Comparison of ENCODE assay signal across 22 cellular contexts in genomic region chr3:172132721-172133311, GRCh38.
A peak's percentile ranks its signal among the peaks of the same experiment; 100 is the strongest.
DNase-seq lines count a peak whose midpoint lies in the region; ATAC-seq, FAIRE-seq and TF ChIP-seq lines count a peak whose summit lies in the region.
"Had no signal": no experiment of that assay in that cellular context is flagged by ENCODE, and none has a peak within 500 bp of the region (broad histone marks: within the 10 kb centered on the region; RNA-seq: fewer than 3 reads in every experiment).

No MANE protein-coding gene starts in this region.

- RAD21 ChIA-PET in GM12878 (lab: Charles Lee; ENCODE audit: unreplicated experiment) = interaction anchor here (1.2 to 7.9 kb wide), 11 partner anchors 9 to 200 kb away, joined by 3 to 71 read pairs (median 6); no protein-coding TSS in a partner anchor

- SMC1A ChIA-PET in GM12878 (lab: Charles Lee; ENCODE audit: uncharacterized antibody, unreplicated experiment) = interaction anchor here (0.6 to 16.7 kb wide), 11 partner anchors 7 to 1150 kb away, joined by 3 to 254 read pairs (median 12); no protein-coding TSS in a partner anchor

- H3K9ac ChIP-seq in GM23248 (no peak overlapping the region), GM12878 (ENCODE audit: control insufficient read depth, insufficient read depth, low read length) (no peak overlapping the region)

- H3K4me2 ChIP-seq in GM23248 (ENCODE audit: unreplicated experiment) (no peak overlapping the region), GM12878 (ENCODE audit: control insufficient read depth, insufficient read depth) (peak overlapping the region; percentile 41; the same call in 1 of the 2 replicates)

- H3K36me3 ChIP-seq in GM23248 (ENCODE audit: low read depth) = peaks cover 7% of the 10 kb centered on the region; the same call in 1 of the 2 replicates
- no peaks in the 10 kb centered on the region; a peak in 1 of 4 replicates for H3K36me3 ChIP-seq in GM12878 (ENCODE audit: control insufficient read depth in 2 of 2, insufficient read depth in 2 of 2, low read length in 1 of 2)
- no peaks in the 10 kb centered on the region for H3K36me3 ChIP-seq in neutrophil
- H3K36me3 ChIP-seq: Peyer's patch had no signal

- intact Hi-C loops in GM12878 (cut with micrococcal nuclease; ENCODE audit: unreplicated experiment) (loop anchor here (1.0 to 5.0 kb wide), 4 partner anchors 16 to 91 kb away; no protein-coding TSS in a partner anchor), dorsolateral prefrontal cortex (cut with DNase I) (no loop called here)

- no peaks in the 10 kb centered on the region for H3K27me3 ChIP-seq in GM23248 (replicated peaks; ENCODE audit: insufficient read depth)
- no peaks in the 10 kb centered on the region for H3K27me3 ChIP-seq in GM12878 (replicated peaks in 1 of 2; ENCODE audit: control insufficient read depth in 2 of 2, insufficient read depth in 2 of 2, low read length in 1 of 2)
- H3K27me3 ChIP-seq in neutrophil = no peaks in the 10 kb centered on the region
- H3K27me3 ChIP-seq in dorsolateral prefrontal cortex = no peaks in the 10 kb centered on the region
- H3K27me3 ChIP-seq: brain microvascular endothelial cell, MG63, Peyer's patch had no signal

- ATAC-seq in GM12878 (peak; percentile 62), HG03159 (IDR thresholded peaks at IDR 0.05; ENCODE audit: unreplicated experiment) (no peak)

- no peak for TF ChIP-seq POLR2A in GM12878 (IDR thresholded peaks at IDR 0.05; ENCODE audit: low read depth, low read length)

- in situ Hi-C loops in GM23248 (cut with MboI) = no loop called here
- in situ Hi-C loops in GM12878 (cut with MboI) = no loop called here

- POLR2A ChIA-PET in GM12878 (lab: Charles Lee) = interaction anchor here (0.6 to 1.1 kb wide), 4 partner anchors 13 to 183 kb away, joined by 3 to 4 read pairs (median 4); no protein-coding TSS in a partner anchor

- H3K27ac ChIP-seq in C4-2B (peak overlapping the region; percentile 53), GM23248 (0 out of 2 replicates have a peak overlapping the region, but pooled peaks have one; percentile 3), GM12878 (ENCODE audit: control insufficient read depth, insufficient read depth) (peak overlapping the region; percentile 67), neutrophil (peak overlapping the region; percentile 95), dorsolateral prefrontal cortex (no peak overlapping the region)
- H3K27ac ChIP-seq: epithelial cell of prostate had no signal

- H3K9me3 ChIP-seq in GM23248 (ENCODE audit: low read depth) = no peaks in the 10 kb centered on the region
- H3K9me3 ChIP-seq in GM12878 (replicated peaks; ENCODE audit: control insufficient read depth, insufficient read depth, low read length) = no peaks in the 10 kb centered on the region; the same call in 2 of the 3 replicates
- H3K9me3 ChIP-seq in neutrophil = no peaks in the 10 kb centered on the region
- H3K9me3 ChIP-seq: MG63, Peyer's patch had no signal

- no peaks in the 10 kb centered on the region for H3K9me2 ChIP-seq in GM23248 (ENCODE audit: insufficient read depth)

- peak; percentile 1; the same call in 1 of the 2 replicates for TF ChIP-seq RAD21 in GM12878 (IDR thresholded peaks at IDR 0.05; ENCODE audit: insufficient read depth, low read depth, low read length)

- H4K20me1 ChIP-seq in GM23248 (ENCODE audit: insufficient read depth) (no peaks in the 10 kb centered on the region), GM12878 (ENCODE audit: control insufficient read depth, insufficient read depth) (no peaks in the 10 kb centered on the region)

- WGBS in GM23248 (ENCODE audit: low coverage in 1 of 2, low lambda C conversion rate in 2 of 2, missing lambda C conversion rate in 2 of 2), 2 experiments = 96 to 97% methylated on average over 3 of the region's 3 CpGs
- 99% methylated on average over 3 of the region's 3 CpGs for WGBS in GM12878 (ENCODE audit: insufficient coverage, insufficient replicate concordance, low lambda C conversion rate, missing lambda C conversion rate)

- DNase-seq in GM23248 (no peak), GM12878 (ENCODE audit: low read depth, low spot score) (no peak), NCI-H1930 (lab: John Stamatoyannopoulos, UW) (no peak), dorsolateral prefrontal cortex (no peak), cortex of kidney (lab: John Stamatoyannopoulos, UW) (no peak)
- DNase-seq: brain microvascular endothelial cell; COR-L47; dermis blood vessel endothelial cell; foreskin fibroblast; H7; MG63; NCI-H1694; NCI-H226; nephron progenitor cell; Peyer's patch; stimulated activated CD4-positive, alpha-beta T cell treated with anti-CD3 and anti-CD28 coated beads, Interleukin-4, amount 100 ng/mL, for 4 hours; T1000 had no signal

- no peak overlapping the region for H2AFZ ChIP-seq in GM23248
- H2AFZ ChIP-seq in GM12878 (ENCODE audit: control insufficient read depth, low read depth, low read length) = no peak overlapping the region

- no peak overlapping the region for H3K4me3 ChIP-seq in GM23248
- H3K4me3 ChIP-seq in GM12878 = no peak overlapping the region
- peak overlapping the region in 1 of 2 experiments; percentile 44 for H3K4me3 ChIP-seq in neutrophil (ENCODE audit: low read depth in 1 of 2, low read length in 1 of 2)
- H3K4me3 ChIP-seq in dorsolateral prefrontal cortex = no peak overlapping the region
- H3K4me3 ChIP-seq: MG63, Peyer's patch, skin epidermis had no signal

- no peak for FAIRE-seq in GM12878 (lab: Jason Lieb, UNC)

- CTCF ChIA-PET in GM12878 (lab: Yijun Ruan, JAX) = interaction anchor here (0.8 to 4.2 kb wide), 7 partner anchors 8 to 200 kb away, joined by 3 to 27 read pairs (median 3); no protein-coding TSS in a partner anchor

- no TSS peak for BruUV-seq in GM12878 (replicated peaks; lab: Mats Ljungman, UMichigan)

- peaks cover 76% of the 10 kb centered on the region for H3F3A ChIP-seq in GM23248 (ENCODE audit: insufficient read depth)

- TF ChIP-seq EP300 in GM12878 (IDR thresholded peaks at IDR 0.05; ENCODE audit: borderline replicate concordance in 1 of 2, control insufficient read depth in 1 of 2, low read depth in 2 of 2, low read length in 2 of 2) = peak in 1 of 2 experiments; percentile 40; a peak in 1 of 4 replicates

- H3K79me2 ChIP-seq in GM23248 (ENCODE audit: insufficient read depth) (peaks cover 93% of the 10 kb centered on the region), GM12878 (ENCODE audit: control insufficient read depth, insufficient read depth, low read length) (peaks cover 19% of the 10 kb centered on the region)

- TF ChIP-seq CTCF in C4-2B (conservative IDR thresholded peaks at IDR 0.05) (no peak), GM12878 (IDR thresholded peaks at IDR 0.05 in 2 of 3, conservative IDR thresholded peaks at IDR 0.05 in 1 of 3; ENCODE audit: control insufficient read depth in 2 of 3, extremely low read depth in 1 of 3, insufficient read depth in 1 of 3, low read depth in 3 of 3, low read length in 3 of 3) (no peak), neutrophil (IDR thresholded peaks at IDR 0.05) (no peak), dorsolateral prefrontal cortex (IDR thresholded peaks at IDR 0.05 in 54 of 56, conservative IDR thresholded peaks at IDR 0.05 in 2 of 56; ENCODE audit: low read depth in 1 of 56, partially characterized antibody in 56 of 56) (no peak)

- H3K4me1 ChIP-seq in GM23248 (ENCODE audit: insufficient read depth) = peaks cover 70% of the 10 kb centered on the region
- peaks cover 47% of the 10 kb centered on the region for H3K4me1 ChIP-seq in GM12878 (ENCODE audit: control insufficient read depth, insufficient read depth, low read length)
- peaks cover 98 to 100% of the 10 kb centered on the region in 2 experiments for H3K4me1 ChIP-seq in neutrophil (ENCODE audit: control insufficient read depth in 1 of 2, insufficient read depth in 1 of 2, low read depth in 1 of 2, low read length in 1 of 2)

TF ChIP-seq in GM12878, 131 proteins besides CTCF, POLR2A, EP300 and RAD21 (continues in another document):
- TF ChIP-seq RUNX3 (IDR thresholded peaks at IDR 0.05; ENCODE audit: low read length) = peak; percentile 54; the same call in 1 of the 2 replicates
- no peak for TF ChIP-seq SREBF1 (IDR thresholded peaks at IDR 0.05; ENCODE audit: low read length)
- no peak for TF ChIP-seq ATF7 (IDR thresholded peaks at IDR 0.05; ENCODE audit: low read depth)
- TF ChIP-seq MEF2A (IDR thresholded peaks at IDR 0.05; ENCODE audit: insufficient read depth, low read depth, low read length) = peak; percentile 28; the same call in 1 of the 2 replicates
- TF ChIP-seq ZNF384 (IDR thresholded peaks at IDR 0.05; ENCODE audit: borderline replicate concordance, low read depth, low read length) = no peak
- no peak for TF ChIP-seq CHD1 (IDR thresholded peaks at IDR 0.05; ENCODE audit: low read depth, low read length)
- no peak for TF ChIP-seq JUND (IDR thresholded peaks at IDR 0.05; ENCODE audit: low read depth, low read length)
- 0 out of 2 replicates have a peak, but pooled peaks have one; percentile 11 for TF ChIP-seq ZNF217 (IDR thresholded peaks at IDR 0.05)
- no peak for TF ChIP-seq HCFC1 (IDR thresholded peaks at IDR 0.05; ENCODE audit: low read length)
- TF ChIP-seq E4F1 (IDR thresholded peaks at IDR 0.05; ENCODE audit: borderline replicate concordance, partially characterized antibody) = no peak
- TF ChIP-seq SMARCA5 (IDR thresholded peaks at IDR 0.05) = peak; percentile 11; the same call in 1 of the 2 replicates

Comparison
In these comparisons a context has a peak if more than half of its experiments do, and no peak if none do; other contexts are left out.
1. H3K27ac ChIP-seq: peak in C4-2B (single experiment), GM23248 (single experiment), GM12878 (single experiment) and neutrophil (single experiment); none in dorsolateral prefrontal cortex (0 of 59).